ENCODE assay signal across 8 cellular contexts in the genomic region with DNA sequence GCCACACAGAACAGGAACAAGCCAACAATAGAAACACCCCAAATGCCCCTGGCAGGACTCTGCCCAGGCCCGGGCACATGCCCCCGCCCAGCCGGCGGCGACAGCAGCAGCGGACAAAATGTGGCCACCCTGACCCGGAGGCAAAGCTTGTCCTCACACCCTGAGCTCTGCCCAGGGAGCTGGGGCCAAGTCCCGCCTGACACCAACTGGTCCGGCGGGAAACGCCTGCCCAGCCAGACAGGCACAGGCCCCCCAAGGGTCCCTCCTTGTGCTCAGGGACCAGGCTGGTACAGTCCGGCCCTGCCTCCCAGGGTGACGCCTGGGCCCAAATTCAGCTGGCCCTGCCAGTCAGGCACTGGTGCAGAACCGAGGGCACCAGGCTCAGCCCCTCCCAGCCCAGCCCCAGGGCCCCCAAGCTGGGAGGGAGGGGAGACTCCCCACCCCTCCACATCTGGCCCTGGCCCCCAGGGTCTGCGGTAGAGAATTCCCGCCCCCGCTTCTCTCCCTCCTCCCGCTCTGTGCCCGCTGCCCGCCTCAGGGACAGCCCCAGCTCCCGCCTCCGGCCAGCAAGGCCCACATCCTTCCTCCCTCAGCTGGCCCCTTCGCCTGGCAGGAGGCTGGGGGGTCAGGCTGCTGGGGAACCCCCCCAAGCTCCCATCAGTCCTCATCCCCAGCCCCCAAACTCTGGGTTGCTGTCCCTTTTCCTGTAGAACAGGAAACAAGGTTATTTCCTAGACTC. TPM values are rescaled to one million over a fixed set of nuclear protein-coding genes. Genes with fewer than 3 reads are reported as not detected.
DNase-seq lines count a peak whose midpoint lies in the region; ATAC-seq and TF ChIP-seq lines count a peak whose summit lies in the region.

No MANE protein-coding gene starts in this region.

- H3K9me3 Mint-ChIP-seq in endodermal cell, result no peaks in the 10 kb centered on the region

- H3K4me3 ChIP-seq in GM06990 (replicated peaks; ENCODE audit: low read depth, low read length), result peak overlapping the region; percentile 75
- H3K4me3 ChIP-seq in PC-9, result peak overlapping the region; percentile 56; the same call in 1 of the 2 replicates
- peak overlapping the region; percentile 82 for H3K4me3 ChIP-seq in endodermal cell (ENCODE audit: low read length)
- no peak overlapping the region for H3K4me3 ChIP-seq in mucosa of descending colon
- peak overlapping the region; percentile 66 to 79 for H3K4me3 ChIP-seq in vagina

- H3K4me1 ChIP-seq in PC-9 (replicated peaks; ENCODE audit: insufficient read depth) (peaks cover 13% of the 10 kb centered on the region), endodermal cell (ENCODE audit: control insufficient read depth, insufficient read depth, low read length) (peaks cover 25% of the 10 kb centered on the region), mucosa of descending colon (ENCODE audit: low read depth) (peaks cover 24% of the 10 kb centered on the region), vagina (peaks cover 80% of the 10 kb centered on the region)

- TF ChIP-seq CTCF in GM06990 (IDR thresholded peaks at IDR 0.05; ENCODE audit: insufficient read depth, low read length, poor library complexity, severe bottlenecking), result no peak
- no peak for TF ChIP-seq CTCF in PC-9 (conservative IDR thresholded peaks at IDR 0.05)
- no peak for TF ChIP-seq CTCF in endodermal cell (conservative IDR thresholded peaks at IDR 0.05)
- no peak for TF ChIP-seq CTCF in mucosa of descending colon (IDR thresholded peaks at IDR 0.05)
- TF ChIP-seq CTCF in vagina (IDR thresholded peaks at IDR 0.05), result no peak

- CTCF ChIA-PET in PC-9 (lab: Charles Lee), result interaction anchor here (0.6 to 2.5 kb wide), 6 partner anchors 33 to 1459 kb away, joined by 3 to 37 read pairs (median 7); no protein-coding TSS in a partner anchor

- H3K27me3 Mint-ChIP-seq in endodermal cell (ENCODE audit: insufficient read depth), result no peaks in the 10 kb centered on the region

- no peaks in the 10 kb centered on the region for H3K9me2 ChIP-seq in PC-9 (ENCODE audit: insufficient read depth)

- H3K4me3 Mint-ChIP-seq in endodermal cell, result peak overlapping the region; percentile 90

- intact Hi-C loops in PC-9 (cut with micrococcal nuclease; ENCODE audit: unreplicated experiment), result loop anchor here (1.0 to 5.0 kb wide), 3 partner anchors 33 to 185 kb away; no protein-coding TSS in a partner anchor
- intact Hi-C loops in mucosa of descending colon (cut with DNase I, micrococcal nuclease), result loop anchor here (5.0 to 10.0 kb wide), 3 partner anchors 45 to 200 kb away; no protein-coding TSS in a partner anchor
- intact Hi-C loops in vagina (cut with DNase I), result loop anchor here (5.0 to 10.0 kb wide), 2 partner anchors 185 to 297 kb away; no protein-coding TSS in a partner anchor

- peak overlapping the region; percentile 66 for H3K27ac Mint-ChIP-seq in endodermal cell

- H2AFZ ChIP-seq in PC-9, result no peak overlapping the region

- no TSS peak for BruUV-seq in PC-9 (replicated peaks; lab: Mats Ljungman, UMichigan)

- H3K27me3 ChIP-seq in GM06990 (replicated peaks; ENCODE audit: control insufficient read depth, insufficient read depth, low read length) (no peaks in the 10 kb centered on the region), PC-9 (ENCODE audit: insufficient read depth, low read depth) (no peaks in the 10 kb centered on the region), endodermal cell (ENCODE audit: control insufficient read depth, insufficient read depth, low read length, poor library complexity, severe bottlenecking) (no peaks in the 10 kb centered on the region), vagina (no peaks in the 10 kb centered on the region)

- H3K4me2 ChIP-seq in PC-9, result peak overlapping the region; percentile 90

- no peak for TF ChIP-seq POLR2A in vagina (IDR thresholded peaks at IDR 0.05)

- WGBS in endodermal cell (ENCODE audit: insufficient coverage in 1 of 2, insufficient read length in 1 of 2), 2 experiments, result 43 to 56% methylated on average over 7 to 23 of the region's 23 CpGs

- H3K4me1 Mint-ChIP-seq in endodermal cell, result peaks cover 60% of the 10 kb centered on the region

- H3K27ac ChIP-seq in PC-9 (no peak overlapping the region), endodermal cell (ENCODE audit: low read depth, low read length) (peak overlapping the region; percentile 51), vagina (peak overlapping the region; percentile 97)

- H3F3A ChIP-seq in PC-9 (ENCODE audit: insufficient read depth, low read depth), result peaks cover 3% of the 10 kb centered on the region; the same call in 1 of the 2 replicates

- DNase-seq in GM06990 (ENCODE audit: extremely low read depth, insufficient read length) (no peak), PC-9 (peak in 1 of 2 experiments; percentile 69), endodermal cell (peak; percentile 62), mucosa of descending colon (peak; percentile 30 to 77 (median 62)), vagina (ENCODE audit: extremely low spot score in 2 of 2) (no peak)
- DNase-seq in effector CD8-positive, alpha-beta T cell (lab: John Stamatoyannopoulos, UW), result no peak

- H3K36me3 ChIP-seq in GM06990 (ENCODE audit: control insufficient read depth, insufficient read depth, low read length), result no peaks in the 10 kb centered on the region
- no peaks in the 10 kb centered on the region for H3K36me3 ChIP-seq in PC-9 (ENCODE audit: low read depth)
- H3K36me3 ChIP-seq in endodermal cell (ENCODE audit: control insufficient read depth, insufficient read depth, low read length), result no peaks in the 10 kb centered on the region
- no peaks in the 10 kb centered on the region for H3K36me3 ChIP-seq in mucosa of descending colon (ENCODE audit: low read depth)
- H3K36me3 ChIP-seq in vagina, result no peaks in the 10 kb centered on the region

- H3K9me3 ChIP-seq in PC-9 (ENCODE audit: insufficient read depth, low read depth) (no peaks in the 10 kb centered on the region), endodermal cell (ENCODE audit: control insufficient read depth, low read length) (no peaks in the 10 kb centered on the region), mucosa of descending colon (no peaks in the 10 kb centered on the region), vagina (no peaks in the 10 kb centered on the region)

- H3K36me3 Mint-ChIP-seq in endodermal cell (ENCODE audit: low read depth), result no peaks in the 10 kb centered on the region

- POLR2A ChIA-PET in PC-9 (lab: Charles Lee; ENCODE audit: unreplicated experiment), result interaction anchor here (0.6 to 1.0 kb wide), 3 partner anchors 45 to 367 kb away, joined by 3 to 13 read pairs (median 4); a partner anchor contains a TSS

- peaks cover 12% of the 10 kb centered on the region for H4K20me1 ChIP-seq in PC-9 (ENCODE audit: insufficient read depth)

- H3K79me2 ChIP-seq in PC-9 (ENCODE audit: low read depth), result peaks cover 40% of the 10 kb centered on the region

- ATAC-seq in mucosa of descending colon, result peak; percentile 19
- ATAC-seq in GM19463 (IDR thresholded peaks at IDR 0.05; ENCODE audit: unreplicated experiment), result no peak
- ATAC-seq in GM21360 (IDR thresholded peaks at IDR 0.05; ENCODE audit: unreplicated experiment), result no peak

- peak overlapping the region; percentile 49 for H3K9ac ChIP-seq in endodermal cell (ENCODE audit: extremely low read depth, low read length, poor library complexity, severe bottlenecking)

RNA-seq across cellular contexts. Expression of a gene that starts 2.0 kb away (rescaled TPM):
- total RNA-seq in PC-9 (2021) (45.9 and 48.8 TPM in 2 replicates), endodermal cell (10 to 100 TPM; 39.3 to 41.2 TPM), mucosa of descending colon (10 to 100 TPM; 13.7 to 58.6 (median 18.7) TPM), vagina (62.4 TPM)
- polyA plus RNA-seq in endodermal cell (2013, experiment 1 of 2), result 52.1 TPM
- 50.1 TPM for polyA plus RNA-seq in endodermal cell (2013, experiment 2 of 2)

RNA-seq across cellular contexts. Expression of a gene that starts 33.0 kb away (rescaled TPM):
- total RNA-seq in PC-9 (2021), result not detected in 2 replicates
- not detected for total RNA-seq in endodermal cell
- 0.14 TPM for polyA plus RNA-seq in endodermal cell (2013, experiment 1 of 2)
- polyA plus RNA-seq in endodermal cell (2013, experiment 2 of 2), result not detected
- total RNA-seq in mucosa of descending colon, result 1 to 10 TPM; 2.3 to 5.7 (median 5.3) TPM
- 18.4 TPM for total RNA-seq in vagina

Comparison
In these comparisons a context has a peak if more than half of its experiments do, and no peak if none do; other contexts are left out.
1. DNase-seq: peak in endodermal cell (single experiment) and mucosa of descending colon (3 of 3); none in GM06990 (single experiment), vagina (0 of 2) and effector CD8-positive, alpha-beta T cell (single experiment).